Comparison of ENCODE assay signal across 8 cellular contexts in the genomic region with DNA sequence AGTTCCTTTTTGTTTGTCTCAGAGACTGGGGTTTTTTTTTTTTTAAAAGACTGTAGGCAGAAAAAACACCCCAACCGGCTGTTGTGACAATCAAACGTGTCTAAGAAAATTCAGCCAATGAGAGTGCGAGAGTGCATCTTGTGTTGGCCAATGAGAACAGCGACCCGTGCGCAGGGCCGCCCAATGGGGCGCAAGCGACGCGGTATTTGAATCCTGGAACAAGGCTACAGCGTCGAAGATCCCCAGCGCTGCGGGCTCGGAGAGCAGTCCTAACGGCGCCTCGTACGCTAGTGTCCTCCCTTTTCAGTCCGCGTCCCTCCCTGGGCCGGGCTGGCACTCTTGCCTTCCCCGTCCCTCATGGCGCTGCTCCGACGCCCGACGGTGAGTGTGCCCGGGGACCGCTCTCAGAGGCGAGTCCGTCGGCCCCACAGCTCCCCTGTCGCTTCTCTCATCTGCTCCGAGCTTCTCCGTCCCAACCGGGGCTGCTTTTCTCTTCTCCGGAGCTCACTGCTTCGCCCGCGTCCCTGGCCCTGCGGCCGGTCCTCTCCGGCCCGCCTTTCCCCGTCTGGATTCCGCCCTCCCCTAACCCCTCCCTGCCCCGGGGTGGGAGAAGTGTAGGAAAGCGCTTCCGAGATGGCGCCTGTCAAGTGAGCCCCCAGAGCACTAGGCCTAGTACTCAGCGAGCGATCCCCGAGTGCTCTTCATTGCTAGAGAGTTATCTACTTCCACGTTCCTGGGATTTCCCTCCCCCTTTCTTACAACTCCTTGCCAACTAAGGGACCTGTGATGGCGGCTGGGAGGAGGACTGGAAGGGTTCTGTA. TPM values are rescaled to one million over a fixed set of nuclear protein-coding genes. Genes with fewer than 3 reads are reported as not detected.
DNase-seq lines count a peak whose midpoint lies in the region; ATAC-seq and TF ChIP-seq lines count a peak whose summit lies in the region.

A gene (plus strand): TSS at position 235 of the 821 bp plus-strand sequence. CDS start 123 bp downstream, at position 358.

- H3K4me1 ChIP-seq in esophagus (ENCODE audit: control insufficient read depth in 2 of 2, insufficient read depth in 2 of 2, low read length in 1 of 2): peaks cover 0 to 3% of the 10 kb centered on the region in 2 donors
- peaks cover 6% of the 10 kb centered on the region for H3K4me1 ChIP-seq in muscle layer of colon (ENCODE audit: insufficient read depth, low read length)

- DNase-seq in DMS79 (lab: John Stamatoyannopoulos, UW) (peak; percentile 79), KG1 (lab: John Stamatoyannopoulos, UW) (peak; percentile 82)
- DNase-seq in activated T-cell treated with anti-CD3 and anti-CD28 coated beads, Interleukin-2, amount 50 U/mL, for 1 hour: peak; percentile 83
- peak; percentile 50 to 60 for DNase-seq in stimulated activated CD8-positive, alpha-beta memory T cell treated with anti-CD3 and anti-CD28 coated beads, Interleukin-7, amount 100 ng/mL, for 1 hour (ENCODE audit: low read depth in 2 of 2)

- H3K9me3 ChIP-seq in esophagus (ENCODE audit: control insufficient read depth in 2 of 2, insufficient read depth in 1 of 2, low read depth in 1 of 2, low read length in 1 of 2) (no peaks in the 10 kb centered on the region), muscle layer of colon (ENCODE audit: low read length) (no peaks in the 10 kb centered on the region)

- peak within 1 kb of the TSS; percentile 44 for H3K9ac ChIP-seq in muscle layer of colon (ENCODE audit: low read length)

- H3K4me3 ChIP-seq in esophagus (ENCODE audit: low read depth in 1 of 2, low read length in 2 of 2): peak within 1 kb of the TSS; percentile 75 to 84
- H3K4me3 ChIP-seq in muscle layer of colon (ENCODE audit: low read depth in 1 of 2, low read length in 2 of 2): peak within 1 kb of the TSS; percentile 53 to 65

- ATAC-seq in GM21737 (IDR thresholded peaks at IDR 0.05; ENCODE audit: unreplicated experiment): peak; percentile 97

- H3K27me3 ChIP-seq in esophagus (ENCODE audit: control insufficient read depth in 1 of 2, insufficient read depth in 2 of 2, low read length in 2 of 2): no peaks in the 10 kb centered on the region
- no peaks in the 10 kb centered on the region for H3K27me3 ChIP-seq in muscle layer of colon (ENCODE audit: control insufficient read depth in 1 of 2, insufficient read depth in 2 of 2, low read length in 2 of 2)

- H3K36me3 ChIP-seq in esophagus (ENCODE audit: control insufficient read depth in 2 of 2, insufficient read depth in 2 of 2, low read length in 1 of 2) (peaks cover 2 to 4% of the 10 kb centered on the region in 2 donors), muscle layer of colon (ENCODE audit: insufficient read depth, low read length) (peaks cover 4% of the 10 kb centered on the region)

- H3K27ac ChIP-seq in esophagus (ENCODE audit: low read depth in 2 of 2, low read length in 1 of 2): peak within 1 kb of the TSS; percentile 48 to 76
- H3K27ac ChIP-seq in muscle layer of colon (ENCODE audit: low read depth, low read length): no peak within 1 kb of the TSS

- 1% methylated on average over 57 of the region's 57 CpGs for WGBS in esophagus, 2 donors

TF ChIP-seq in PFSK-1, 5 proteins besides CTCF, POLR2A, EP300 and RAD21:
- peak; percentile 92 for TF ChIP-seq POLR2AphosphoS5 (IDR thresholded peaks at IDR 0.05; ENCODE audit: low read depth, low read length)
- TF ChIP-seq SIN3A (IDR thresholded peaks at IDR 0.05; ENCODE audit: borderline replicate concordance, insufficient read depth, low read length): peak; percentile 82
- TF ChIP-seq TAF1 (IDR thresholded peaks at IDR 0.05; ENCODE audit: borderline replicate concordance, insufficient read depth, low read length): peak; percentile 82; the same call in 1 of the 2 replicates
- no peak for TF ChIP-seq FOXP2 (optimal IDR thresholded peaks at IDR 0.05; ENCODE audit: borderline replicate concordance, extremely low read depth, extremely low read length, insufficient read depth)
- TF ChIP-seq, protein P1, sequence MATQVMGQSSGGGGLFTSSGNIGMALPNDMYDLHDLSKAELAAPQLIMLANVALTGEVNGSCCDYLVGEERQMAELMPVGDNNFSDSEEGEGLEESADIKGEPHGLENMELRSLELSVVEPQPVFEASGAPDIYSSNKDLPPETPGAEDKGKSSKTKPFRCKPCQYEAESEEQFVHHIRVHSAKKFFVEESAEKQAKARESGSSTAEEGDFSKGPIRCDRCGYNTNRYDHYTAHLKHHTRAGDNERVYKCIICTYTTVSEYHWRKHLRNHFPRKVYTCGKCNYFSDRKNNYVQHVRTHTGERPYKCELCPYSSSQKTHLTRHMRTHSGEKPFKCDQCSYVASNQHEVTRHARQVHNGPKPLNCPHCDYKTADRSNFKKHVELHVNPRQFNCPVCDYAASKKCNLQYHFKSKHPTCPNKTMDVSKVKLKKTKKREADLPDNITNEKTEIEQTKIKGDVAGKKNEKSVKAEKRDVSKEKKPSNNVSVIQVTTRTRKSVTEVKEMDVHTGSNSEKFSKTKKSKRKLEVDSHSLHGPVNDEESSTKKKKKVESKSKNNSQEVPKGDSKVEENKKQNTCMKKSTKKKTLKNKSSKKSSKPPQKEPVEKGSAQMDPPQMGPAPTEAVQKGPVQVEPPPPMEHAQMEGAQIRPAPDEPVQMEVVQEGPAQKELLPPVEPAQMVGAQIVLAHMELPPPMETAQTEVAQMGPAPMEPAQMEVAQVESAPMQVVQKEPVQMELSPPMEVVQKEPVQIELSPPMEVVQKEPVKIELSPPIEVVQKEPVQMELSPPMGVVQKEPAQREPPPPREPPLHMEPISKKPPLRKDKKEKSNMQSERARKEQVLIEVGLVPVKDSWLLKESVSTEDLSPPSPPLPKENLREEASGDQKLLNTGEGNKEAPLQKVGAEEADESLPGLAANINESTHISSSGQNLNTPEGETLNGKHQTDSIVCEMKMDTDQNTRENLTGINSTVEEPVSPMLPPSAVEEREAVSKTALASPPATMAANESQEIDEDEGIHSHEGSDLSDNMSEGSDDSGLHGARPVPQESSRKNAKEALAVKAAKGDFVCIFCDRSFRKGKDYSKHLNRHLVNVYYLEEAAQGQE (IDR thresholded peaks at IDR 0.05; ENCODE audit: insufficient read depth in 1 of 2, low read depth in 2 of 2, low read length in 2 of 2): no peak; a peak in 1 of 4 replicates

RNA-seq across cellular contexts. Expression of the gene that starts here (rescaled TPM):
- polyA plus RNA-seq in PFSK-1 (2012; ENCODE audit: insufficient read length, low read depth): 52.7 TPM
- 10 to 100 TPM in 1 of 2 donors, 1 to 10 TPM in 1; 5.9 to 19.3 TPM for polyA plus RNA-seq in esophagus
